8 cellular contexts compared by ENCODE assay signal in genomic region chr2:69559696-69560482, GRCh38.
A peak's percentile ranks its signal among the peaks of the same experiment; 100 is the strongest.
DNase-seq lines count a peak whose midpoint lies in the region; ATAC-seq and TF ChIP-seq lines count a peak whose summit lies in the region.

No MANE protein-coding gene starts in this region.

- DNase-seq in AG08396 (ENCODE audit: low spot score) (peak; percentile 51), HT-29 (ENCODE audit: low spot score) (peak; percentile 82), RPMI8226 (peak; percentile 44), midbrain (lab: John Stamatoyannopoulos, UW) (peak; percentile 53)
- DNase-seq in effector memory CD8-positive, alpha-beta T cell: no peak

- ATAC-seq in effector memory CD8-positive, alpha-beta T cell (replicated peaks): peak; percentile 63
- ATAC-seq in GM19035 (IDR thresholded peaks at IDR 0.05; ENCODE audit: unreplicated experiment) (no peak), GM21737 (IDR thresholded peaks at IDR 0.05; ENCODE audit: unreplicated experiment) (no peak)

- peak; percentile 71 for TF ChIP-seq CTCF in GM12874 (IDR thresholded peaks at IDR 0.05; ENCODE audit: insufficient read depth, low read depth, low read length)

- H3K4me3 Mint-ChIP-seq in effector memory CD8-positive, alpha-beta T cell: no peak overlapping the region

- H3K4me1 Mint-ChIP-seq in effector memory CD8-positive, alpha-beta T cell (ENCODE audit: low read depth in 2 of 2): peaks cover 44 to 68% of the 10 kb centered on the region in 2 donors

- no peaks in the 10 kb centered on the region for H3K27me3 Mint-ChIP-seq in effector memory CD8-positive, alpha-beta T cell

- H3K36me3 Mint-ChIP-seq in effector memory CD8-positive, alpha-beta T cell (ENCODE audit: insufficient read depth): peaks cover 2% of the 10 kb centered on the region

- peak overlapping the region; percentile 33 to 35 for H3K27ac Mint-ChIP-seq in effector memory CD8-positive, alpha-beta T cell

- no peaks in the 10 kb centered on the region for H3K9me3 Mint-ChIP-seq in effector memory CD8-positive, alpha-beta T cell

Comparison
In these comparisons a context has a peak if more than half of its experiments do, and no peak if none do; other contexts are left out.
1. DNase-seq: peak in AG08396 (single experiment), HT-29 (single experiment), RPMI8226 (single experiment) and midbrain (single experiment); none in effector memory CD8-positive, alpha-beta T cell (0 of 3).